ENCODE assay signal across 22 cellular contexts in the genomic region with DNA sequence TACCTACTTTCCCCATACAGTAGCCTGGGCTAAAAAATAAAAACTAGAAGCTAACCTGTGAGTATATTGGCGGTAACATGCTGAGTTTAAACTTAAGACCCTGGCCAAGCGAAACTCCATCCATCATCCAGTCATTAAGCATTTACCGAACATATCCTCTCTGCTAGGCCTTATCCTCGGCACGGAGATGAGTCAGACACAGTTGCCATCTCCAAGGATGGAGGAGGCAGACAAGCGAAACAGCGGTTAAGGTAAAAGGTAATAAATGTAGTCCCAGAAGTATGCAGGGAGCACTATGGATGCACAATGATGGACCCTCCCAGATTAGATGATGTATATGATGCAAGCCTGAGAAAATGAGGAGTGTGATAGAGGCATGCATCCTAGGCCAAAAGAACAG.
DNase-seq lines count a peak whose midpoint lies in the region; ATAC-seq, FAIRE-seq and TF ChIP-seq lines count a peak whose summit lies in the region.
"Had no signal": no experiment of that assay in that cellular context is flagged by ENCODE, and none has a peak within 500 bp of the region (broad histone marks: within the 10 kb centered on the region; RNA-seq: fewer than 3 reads in every experiment).

No MANE protein-coding gene starts in this region.

- peaks cover 12% of the 10 kb centered on the region for H3K4me1 ChIP-seq in mesenchymal stem cell (ENCODE audit: control insufficient read depth, insufficient read depth, low read depth, low read length)
- no peaks in the 10 kb centered on the region for H3K4me1 ChIP-seq in BE2C
- no peaks in the 10 kb centered on the region for H3K4me1 ChIP-seq in pancreas
- H3K4me1 ChIP-seq: HAP-1 had no signal

- no peak overlapping the region for H2BK12ac ChIP-seq in mesenchymal stem cell (ENCODE audit: low read length in 2 of 2)

- peak overlapping the region; percentile 92 for H2BK5ac ChIP-seq in mesenchymal stem cell (ENCODE audit: low read depth, low read length, poor library complexity, severe bottlenecking)

- H3K9me3 ChIP-seq in mesenchymal stem cell (ENCODE audit: control insufficient read depth, low read length) (peaks cover 5% of the 10 kb centered on the region), BE2C (no peaks in the 10 kb centered on the region), pancreas (no peaks in the 10 kb centered on the region)
- H3K9me3 ChIP-seq: HAP-1 had no signal

- intact Hi-C loops in head of caudate nucleus (cut with DNase I) = no loop called here
- intact Hi-C loops in pancreas (cut with DNase I) = no loop called here
- intact Hi-C loops in left cardiac atrium (cut with DNase I) = no loop called here

- peak overlapping the region; percentile 98 for H3K27ac ChIP-seq in mesenchymal stem cell (ENCODE audit: low read length, poor library complexity, severe bottlenecking)
- no peak overlapping the region for H3K27ac ChIP-seq in pancreas
- H3K27ac ChIP-seq: 22Rv1 had no signal

- peak; percentile 78 for DNase-seq in ACHN
- peak; percentile 82 for DNase-seq in RCC 7860 (ENCODE audit: low spot score)
- DNase-seq in head of caudate nucleus = peak in 22 of 42 donors; percentile 3 to 72 (median 34)
- no peak for DNase-seq in mesenchymal stem cell
- no peak for DNase-seq in BE2C
- no peak for DNase-seq in pancreas
- no peak for DNase-seq in left cardiac atrium
- DNase-seq: AML-193; C1 segment of cervical spinal cord; CD4-positive, alpha-beta memory T cell; COR-L47; DMS153; DND-41; GOT3; HFFc6 had no signal

- no peak overlapping the region for H3K9ac ChIP-seq in mesenchymal stem cell (ENCODE audit: low read length)

- H3K4me2 ChIP-seq in mesenchymal stem cell (ENCODE audit: low read length, poor library complexity, severe bottlenecking) = peak overlapping the region; percentile 38

- H3K4me3 ChIP-seq in mesenchymal stem cell (ENCODE audit: insufficient read depth in 1 of 2, low read depth in 1 of 2, low read length in 2 of 2) (no peak overlapping the region), BE2C (ENCODE audit: low read depth, low read length) (no peak overlapping the region), pancreas (no peak overlapping the region)
- H3K4me3 ChIP-seq: HAP-1 had no signal

- H2BK120ac ChIP-seq in mesenchymal stem cell (ENCODE audit: low read depth, low read length) = no peak overlapping the region

- no peak overlapping the region for H2AFZ ChIP-seq in mesenchymal stem cell (ENCODE audit: low read depth, low read length)

- no peak overlapping the region for H3K23ac ChIP-seq in mesenchymal stem cell (ENCODE audit: low read length in 2 of 2)

- no peak for ATAC-seq in HG03280 (IDR thresholded peaks at IDR 0.05; ENCODE audit: unreplicated experiment)
- no peak for ATAC-seq in pancreas
- no peak for ATAC-seq in left cardiac atrium

- no peak overlapping the region for H3K18ac ChIP-seq in mesenchymal stem cell (ENCODE audit: low read depth in 1 of 2, low read length in 2 of 2)

- no peak overlapping the region for H2BK15ac ChIP-seq in mesenchymal stem cell (ENCODE audit: low read depth, poor library complexity, severe bottlenecking)

- H4K91ac ChIP-seq in mesenchymal stem cell (ENCODE audit: low read length) = no peak overlapping the region

- TF ChIP-seq CTCF in BE2C (IDR thresholded peaks at IDR 0.05; ENCODE audit: low read depth, low read length) (no peak), pancreas (IDR thresholded peaks at IDR 0.05) (no peak)

- no peak overlapping the region for H3K4ac ChIP-seq in mesenchymal stem cell (ENCODE audit: low read depth in 1 of 2, low read length in 2 of 2)

- H3K14ac ChIP-seq in mesenchymal stem cell (ENCODE audit: low read length in 2 of 2) = no peak overlapping the region

- H3K79me1 ChIP-seq in mesenchymal stem cell (replicated peaks; ENCODE audit: low read length, poor library complexity, severe bottlenecking) = peaks cover 10% of the 10 kb centered on the region

- H4K8ac ChIP-seq in mesenchymal stem cell (ENCODE audit: low read length) = no peak overlapping the region

- H3K36me3 ChIP-seq in mesenchymal stem cell (ENCODE audit: control insufficient read depth in 1 of 2, insufficient read depth in 2 of 2, low read depth in 1 of 2, low read length in 2 of 2) (no peaks in the 10 kb centered on the region), BE2C (no peaks in the 10 kb centered on the region), pancreas (no peaks in the 10 kb centered on the region)
- H3K36me3 ChIP-seq: HAP-1 had no signal

- peaks cover 0 to 23% of the 10 kb centered on the region in 2 experiments for H3K27me3 ChIP-seq in mesenchymal stem cell (ENCODE audit: control insufficient read depth in 1 of 2, insufficient read depth in 1 of 2, low read length in 2 of 2)
- H3K27me3 ChIP-seq in BE2C = no peaks in the 10 kb centered on the region
- H3K27me3 ChIP-seq in pancreas = no peaks in the 10 kb centered on the region

- FAIRE-seq in RCC 7860 (lab: Jason Lieb, UNC) = no peak
- no peak for FAIRE-seq in pancreas (lab: Jason Lieb, UNC)
- FAIRE-seq: A204.1, G401.6, GM12892, H54 had no signal

- H2AK5ac ChIP-seq in mesenchymal stem cell (ENCODE audit: low read length, severe bottlenecking) = peak overlapping the region; percentile 98

- 90% methylated on average over 7 of the region's 7 CpGs for WGBS in mesenchymal stem cell
- 83 to 90% methylated on average over 7 of the region's 7 CpGs for WGBS in pancreas, 2 donors

- in situ Hi-C loops in ACHN (cut with HindIII; ENCODE audit: low pct_ligation_motif_present, low pct_unique_long_range_greater_than_20kb, low sequenced_read_pairs) = no loop called here

Comparison
In these comparisons a context has a peak if more than half of its experiments do, and no peak if none do; other contexts are left out.
1. DNase-seq: peak in ACHN (single experiment), RCC 7860 (single experiment) and head of caudate nucleus (22 of 42); none in mesenchymal stem cell (single experiment), BE2C (single experiment), pancreas (0 of 6) and left cardiac atrium (single experiment).